1 cellular context compared by ENCODE assay signal in the genomic region with DNA sequence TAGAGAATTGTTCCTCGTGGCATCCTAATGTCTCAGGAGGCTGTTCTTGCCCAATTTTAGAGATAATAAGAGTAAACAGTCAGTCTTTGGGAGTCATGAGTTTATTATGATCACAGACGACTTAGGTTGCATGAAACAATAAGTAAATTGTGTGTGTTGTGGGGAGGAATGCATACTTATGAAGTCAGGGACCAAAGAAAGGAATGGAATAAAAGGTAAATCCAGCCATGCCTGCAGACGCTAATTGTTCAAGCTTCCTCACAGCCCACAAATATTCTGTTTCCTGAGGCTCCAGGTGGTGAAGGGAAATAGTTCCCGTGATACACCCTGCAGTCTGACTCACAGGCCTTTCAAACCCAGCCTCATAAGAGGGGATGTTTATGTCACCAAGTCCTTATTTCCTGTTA.
TF ChIP-seq lines count a peak whose summit lies in the region.

No MANE protein-coding gene starts in this region.

TF ChIP-seq in A549, 52 proteins besides CTCF, POLR2A, EP300 and RAD21 (continued from another document):
- TF ChIP-seq, protein P1, sequence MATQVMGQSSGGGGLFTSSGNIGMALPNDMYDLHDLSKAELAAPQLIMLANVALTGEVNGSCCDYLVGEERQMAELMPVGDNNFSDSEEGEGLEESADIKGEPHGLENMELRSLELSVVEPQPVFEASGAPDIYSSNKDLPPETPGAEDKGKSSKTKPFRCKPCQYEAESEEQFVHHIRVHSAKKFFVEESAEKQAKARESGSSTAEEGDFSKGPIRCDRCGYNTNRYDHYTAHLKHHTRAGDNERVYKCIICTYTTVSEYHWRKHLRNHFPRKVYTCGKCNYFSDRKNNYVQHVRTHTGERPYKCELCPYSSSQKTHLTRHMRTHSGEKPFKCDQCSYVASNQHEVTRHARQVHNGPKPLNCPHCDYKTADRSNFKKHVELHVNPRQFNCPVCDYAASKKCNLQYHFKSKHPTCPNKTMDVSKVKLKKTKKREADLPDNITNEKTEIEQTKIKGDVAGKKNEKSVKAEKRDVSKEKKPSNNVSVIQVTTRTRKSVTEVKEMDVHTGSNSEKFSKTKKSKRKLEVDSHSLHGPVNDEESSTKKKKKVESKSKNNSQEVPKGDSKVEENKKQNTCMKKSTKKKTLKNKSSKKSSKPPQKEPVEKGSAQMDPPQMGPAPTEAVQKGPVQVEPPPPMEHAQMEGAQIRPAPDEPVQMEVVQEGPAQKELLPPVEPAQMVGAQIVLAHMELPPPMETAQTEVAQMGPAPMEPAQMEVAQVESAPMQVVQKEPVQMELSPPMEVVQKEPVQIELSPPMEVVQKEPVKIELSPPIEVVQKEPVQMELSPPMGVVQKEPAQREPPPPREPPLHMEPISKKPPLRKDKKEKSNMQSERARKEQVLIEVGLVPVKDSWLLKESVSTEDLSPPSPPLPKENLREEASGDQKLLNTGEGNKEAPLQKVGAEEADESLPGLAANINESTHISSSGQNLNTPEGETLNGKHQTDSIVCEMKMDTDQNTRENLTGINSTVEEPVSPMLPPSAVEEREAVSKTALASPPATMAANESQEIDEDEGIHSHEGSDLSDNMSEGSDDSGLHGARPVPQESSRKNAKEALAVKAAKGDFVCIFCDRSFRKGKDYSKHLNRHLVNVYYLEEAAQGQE (IDR thresholded peaks at IDR 0.05), result no peak
- TF ChIP-seq, protein P2, sequence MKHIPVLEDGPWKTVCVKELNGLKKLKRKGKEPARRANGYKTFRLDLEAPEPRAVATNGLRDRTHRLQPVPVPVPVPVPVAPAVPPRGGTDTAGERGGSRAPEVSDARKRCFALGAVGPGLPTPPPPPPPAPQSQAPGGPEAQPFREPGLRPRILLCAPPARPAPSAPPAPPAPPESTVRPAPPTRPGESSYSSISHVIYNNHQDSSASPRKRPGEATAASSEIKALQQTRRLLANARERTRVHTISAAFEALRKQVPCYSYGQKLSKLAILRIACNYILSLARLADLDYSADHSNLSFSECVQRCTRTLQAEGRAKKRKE (CRISPR knock-in tag; IDR thresholded peaks at IDR 0.05; ENCODE audit: low read depth), result no peak
- TF ChIP-seq, protein P3, sequence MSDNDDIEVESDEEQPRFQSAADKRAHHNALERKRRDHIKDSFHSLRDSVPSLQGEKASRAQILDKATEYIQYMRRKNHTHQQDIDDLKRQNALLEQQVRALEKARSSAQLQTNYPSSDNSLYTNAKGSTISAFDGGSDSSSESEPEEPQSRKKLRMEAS (IDR thresholded peaks at IDR 0.05), result no peak
- TF ChIP-seq ZC3H11A (IDR thresholded peaks at IDR 0.05), result no peak
- TF ChIP-seq FOSL2 (IDR thresholded peaks at IDR 0.05), result no peak
- TF ChIP-seq FOSL2 (CRISPR knock-in tag; IDR thresholded peaks at IDR 0.05), result no peak
- no peak for TF ChIP-seq CBX2 (IDR thresholded peaks at IDR 0.05; ENCODE audit: borderline replicate concordance, low read depth)
- TF ChIP-seq, protein P4, sequence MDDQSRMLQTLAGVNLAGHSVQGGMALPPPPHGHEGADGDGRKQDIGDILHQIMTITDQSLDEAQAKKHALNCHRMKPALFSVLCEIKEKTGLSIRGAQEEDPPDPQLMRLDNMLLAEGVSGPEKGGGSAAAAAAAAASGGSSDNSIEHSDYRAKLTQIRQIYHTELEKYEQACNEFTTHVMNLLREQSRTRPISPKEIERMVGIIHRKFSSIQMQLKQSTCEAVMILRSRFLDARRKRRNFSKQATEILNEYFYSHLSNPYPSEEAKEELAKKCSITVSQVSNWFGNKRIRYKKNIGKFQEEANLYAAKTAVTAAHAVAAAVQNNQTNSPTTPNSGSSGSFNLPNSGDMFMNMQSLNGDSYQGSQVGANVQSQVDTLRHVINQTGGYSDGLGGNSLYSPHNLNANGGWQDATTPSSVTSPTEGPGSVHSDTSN (IDR thresholded peaks at IDR 0.05), result no peak
